ENCODE assay signal across 25 cellular contexts in the genomic region with DNA sequence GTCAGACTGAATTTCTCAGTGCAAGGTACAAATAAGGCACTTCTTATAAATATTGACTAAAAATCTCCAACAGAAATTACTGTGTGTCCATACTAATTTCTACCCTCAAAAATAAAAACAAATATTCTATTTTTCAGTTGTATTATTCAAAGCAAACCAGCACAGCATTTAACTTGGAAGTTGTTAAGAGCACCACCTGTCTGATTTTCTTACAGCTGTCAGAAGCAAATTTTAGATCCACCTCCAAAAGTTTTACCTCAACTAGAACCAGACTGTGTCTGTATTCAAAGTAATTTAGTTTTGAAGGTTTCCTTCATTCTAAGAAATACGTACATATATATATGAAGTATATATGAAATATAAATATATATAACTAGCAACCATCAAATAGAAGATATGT. TPM values are rescaled to one million over a fixed set of nuclear protein-coding genes. Genes with fewer than 3 reads are reported as not detected.
"Had no signal": no experiment of that assay in that cellular context is flagged by ENCODE, and none has a peak within 500 bp of the region (broad histone marks: within the 10 kb centered on the region; RNA-seq: fewer than 3 reads in every experiment).

No MANE protein-coding gene starts in this region.

- H3K4me1 ChIP-seq: left lung, transverse colon had no signal

- H3K27ac ChIP-seq: coronary artery, dorsolateral prefrontal cortex, left lung, ovary, transverse colon, VCaP had no signal

- H3K9me3 ChIP-seq: left lung, mucosa of descending colon, ovary, transverse colon had no signal

- H3K27me3 ChIP-seq: left lung, ovary, transverse colon had no signal

- H3K4me3 ChIP-seq: coronary artery, dorsolateral prefrontal cortex, left lung, mucosa of descending colon, ovary, transverse colon had no signal

- DNase-seq: activated CD4-positive, alpha-beta T cell treated with anti-CD3 and anti-CD28 coated beads for 48 hours; activated CD4-positive, alpha-beta T cell treated with anti-CD3 and anti-CD28 coated beads, Interleukin-2, amount 50 U/mL, for 48 hours; activated CD8-positive, alpha-beta memory T cell treated with anti-CD3 and anti-CD28 coated beads for 24 hours; activated effector memory CD4-positive, alpha-beta T cell treated with Interleukin-2 at 50 U/mL for 16 hours; activated naive CD4-positive, alpha-beta T cell treated with Interleukin-2 at 50 U/mL for 16 hours; anterior cingulate cortex; dorsolateral prefrontal cortex; effector memory CD4-positive, alpha-beta T cell; head of caudate nucleus; left lung; mucosa of descending colon; naive B cell; ovary; retina; stimulated activated CD4-positive, alpha-beta T cell treated with anti-CD3 and anti-CD28 coated beads, Interleukin-2, amount 100 ng/mL, for 48 hours; stimulated activated naive CD4-positive, alpha-beta T cell treated with Interleukin-2 at 50 U/mL for 16 hours; T-helper 9 cell; transverse colon had no signal

- H3K36me3 ChIP-seq: left lung, ovary, transverse colon had no signal

RNA-seq across cellular contexts. Expression of a gene that starts 1.2 kb away (rescaled TPM):
- total RNA-seq: fibroblast of lung, fibroblast of villous mesenchyme, kidney epithelial cell, lung microvascular endothelial cell had no signal
- polyA plus RNA-seq: fibroblast of lung, neural cell had no signal
